In the genomic region with DNA sequence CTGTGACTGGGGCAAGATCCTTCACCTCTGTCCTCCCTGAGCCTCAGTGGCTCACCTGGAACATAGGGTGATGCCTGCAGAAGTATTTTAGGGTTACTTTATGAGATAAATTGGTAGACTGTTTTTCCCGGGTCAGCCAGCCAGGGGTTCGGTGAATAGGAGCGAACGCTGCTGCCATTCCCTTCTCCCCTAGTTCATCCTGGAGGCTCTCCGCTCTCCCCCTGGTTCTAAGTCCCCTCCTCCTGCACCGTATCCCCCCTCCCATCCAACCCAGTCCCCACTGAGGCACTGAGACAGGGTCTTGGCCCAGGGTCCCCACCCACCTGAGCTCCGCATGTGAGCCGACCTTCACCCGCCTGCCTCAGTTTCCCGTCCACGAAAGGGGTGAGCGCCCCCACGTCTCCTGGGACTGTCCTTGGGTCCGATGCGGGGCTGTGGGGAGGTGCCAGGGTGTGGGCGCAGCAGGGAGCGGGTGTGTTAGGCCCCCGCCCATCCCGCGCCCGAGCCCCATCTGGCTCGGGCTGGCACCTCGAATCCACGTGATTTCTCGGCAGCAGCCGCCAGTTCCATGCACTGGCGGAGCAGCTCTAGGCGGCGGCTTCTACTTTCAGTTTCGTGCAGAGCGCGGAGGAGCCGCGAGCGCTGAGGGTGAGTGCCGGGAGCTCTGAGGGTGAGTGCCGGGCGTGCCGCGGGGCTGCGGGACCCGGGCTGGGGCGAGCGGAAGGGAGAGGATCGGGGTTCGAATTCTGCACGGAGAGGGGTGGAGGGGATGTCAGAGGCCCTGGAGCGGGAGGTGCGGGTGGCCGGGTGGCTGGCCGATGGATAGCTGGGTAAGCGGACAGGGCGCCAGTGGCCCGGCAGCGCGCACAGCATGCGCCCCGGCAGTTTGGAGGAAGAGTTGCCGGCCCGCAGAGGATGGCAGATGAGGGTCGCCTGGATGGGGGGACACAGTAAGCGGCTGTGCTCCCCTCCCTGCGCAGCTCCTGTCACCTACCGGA, we compare ENCODE assay signal across 8 cellular contexts. TPM values are rescaled to one million over a fixed set of nuclear protein-coding genes. Genes with fewer than 3 reads are reported as not detected.
DNase-seq lines count a peak whose midpoint lies in the region; ATAC-seq, FAIRE-seq and TF ChIP-seq lines count a peak whose summit lies in the region.

A gene with protein sequence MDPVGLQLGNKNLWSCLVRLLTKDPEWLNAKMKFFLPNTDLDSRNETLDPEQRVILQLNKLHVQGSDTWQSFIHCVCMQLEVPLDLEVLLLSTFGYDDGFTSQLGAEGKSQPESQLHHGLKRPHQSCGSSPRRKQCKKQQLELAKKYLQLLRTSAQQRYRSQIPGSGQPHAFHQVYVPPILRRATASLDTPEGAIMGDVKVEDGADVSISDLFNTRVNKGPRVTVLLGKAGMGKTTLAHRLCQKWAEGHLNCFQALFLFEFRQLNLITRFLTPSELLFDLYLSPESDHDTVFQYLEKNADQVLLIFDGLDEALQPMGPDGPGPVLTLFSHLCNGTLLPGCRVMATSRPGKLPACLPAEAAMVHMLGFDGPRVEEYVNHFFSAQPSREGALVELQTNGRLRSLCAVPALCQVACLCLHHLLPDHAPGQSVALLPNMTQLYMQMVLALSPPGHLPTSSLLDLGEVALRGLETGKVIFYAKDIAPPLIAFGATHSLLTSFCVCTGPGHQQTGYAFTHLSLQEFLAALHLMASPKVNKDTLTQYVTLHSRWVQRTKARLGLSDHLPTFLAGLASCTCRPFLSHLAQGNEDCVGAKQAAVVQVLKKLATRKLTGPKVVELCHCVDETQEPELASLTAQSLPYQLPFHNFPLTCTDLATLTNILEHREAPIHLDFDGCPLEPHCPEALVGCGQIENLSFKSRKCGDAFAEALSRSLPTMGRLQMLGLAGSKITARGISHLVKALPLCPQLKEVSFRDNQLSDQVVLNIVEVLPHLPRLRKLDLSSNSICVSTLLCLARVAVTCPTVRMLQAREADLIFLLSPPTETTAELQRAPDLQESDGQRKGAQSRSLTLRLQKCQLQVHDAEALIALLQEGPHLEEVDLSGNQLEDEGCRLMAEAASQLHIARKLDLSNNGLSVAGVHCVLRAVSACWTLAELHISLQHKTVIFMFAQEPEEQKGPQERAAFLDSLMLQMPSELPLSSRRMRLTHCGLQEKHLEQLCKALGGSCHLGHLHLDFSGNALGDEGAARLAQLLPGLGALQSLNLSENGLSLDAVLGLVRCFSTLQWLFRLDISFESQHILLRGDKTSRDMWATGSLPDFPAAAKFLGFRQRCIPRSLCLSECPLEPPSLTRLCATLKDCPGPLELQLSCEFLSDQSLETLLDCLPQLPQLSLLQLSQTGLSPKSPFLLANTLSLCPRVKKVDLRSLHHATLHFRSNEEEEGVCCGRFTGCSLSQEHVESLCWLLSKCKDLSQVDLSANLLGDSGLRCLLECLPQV (N-terminal part only) (plus strand): TSS at position 610 of the 998 bp plus-strand sequence. CDS start 31,156 bp downstream, outside the sequence.

- peaks cover 76% of the 10 kb centered on the region for H3K4me1 Mint-ChIP-seq in activated naive CD8-positive, alpha-beta T cell treated with anti-CD3 and anti-CD28 coated beads, Interleukin-2, amount 50 U/mL, for 24 hours

- FAIRE-seq in H54 (lab: Jason Lieb, UNC): no peak

- WGBS in transverse colon (ENCODE audit: low coverage in 1 of 2), 2 donors: 2 to 4% methylated on average over 18 to 64 of the region's 64 CpGs

- in situ Hi-C loops in transverse colon (cut with MboI; ENCODE audit: low pct_ligation_motif_present in 1 of 4, low pct_unique_long_range_greater_than_20kb in 1 of 4, low sequenced_read_pairs in 3 of 4): no loop called here

- peak within 1 kb of the TSS; percentile 89 to 93 (median 91) for H3K27ac ChIP-seq in transverse colon

- ATAC-seq in activated naive CD8-positive, alpha-beta T cell treated with anti-CD3 and anti-CD28 coated beads, Interleukin-2, amount 50 U/mL, for 24 hours: peak; percentile 83

- H3K27me3 ChIP-seq in MG63: no peaks in the 10 kb centered on the region
- H3K27me3 ChIP-seq in transverse colon: no peaks in the 10 kb centered on the region

- H3K4me3 ChIP-seq in MG63: peak within 1 kb of the TSS; percentile 96
- H3K4me3 ChIP-seq in transverse colon: peak within 1 kb of the TSS; percentile 58 to 71 (median 68)

- DNase-seq in GDM1 (lab: John Stamatoyannopoulos, UW) (peak; percentile 35), H54 (ENCODE audit: insufficient read length, low spot score) (peak; percentile 88), MG63 (peak; percentile 96), T follicular helper cell (ENCODE audit: low read depth) (peak; percentile 85), cardiac septum (ENCODE audit: low spot score) (peak; percentile 95), posterior cingulate gyrus (peak; percentile 67 to 97 (median 80)), transverse colon (peak; percentile 93)
- DNase-seq in activated naive CD8-positive, alpha-beta T cell treated with anti-CD3 and anti-CD28 coated beads, Interleukin-2, amount 50 U/mL, for 24 hours: peak; percentile 92

- peaks cover 12% of the 10 kb centered on the region for H3K36me3 ChIP-seq in MG63
- H3K36me3 ChIP-seq in transverse colon: no peaks in the 10 kb centered on the region

- peak in 1 of 5 experiments; percentile 11 for TF ChIP-seq CTCF in transverse colon (IDR thresholded peaks at IDR 0.05)

- peak within 1 kb of the TSS; percentile 99 for H3K27ac Mint-ChIP-seq in activated naive CD8-positive, alpha-beta T cell treated with anti-CD3 and anti-CD28 coated beads, Interleukin-2, amount 50 U/mL, for 24 hours

- TF ChIP-seq POLR2A in H54 (IDR thresholded peaks at IDR 0.05; ENCODE audit: low read depth, low read length) (peak; percentile 61), transverse colon (IDR thresholded peaks at IDR 0.05) (peak; percentile 98)

- peaks cover 27 to 77% (median 42%) of the 10 kb centered on the region in 4 donors for H3K4me1 ChIP-seq in transverse colon

- TF ChIP-seq EP300 in transverse colon (IDR thresholded peaks at IDR 0.05; ENCODE audit: low read depth): peak; percentile 58

- H3K36me3 Mint-ChIP-seq in activated naive CD8-positive, alpha-beta T cell treated with anti-CD3 and anti-CD28 coated beads, Interleukin-2, amount 50 U/mL, for 24 hours (ENCODE audit: low read depth): peaks cover 56% of the 10 kb centered on the region

- H3K9me3 Mint-ChIP-seq in activated naive CD8-positive, alpha-beta T cell treated with anti-CD3 and anti-CD28 coated beads, Interleukin-2, amount 50 U/mL, for 24 hours: no peaks in the 10 kb centered on the region

- peak within 1 kb of the TSS; percentile 98 for H3K4me3 Mint-ChIP-seq in activated naive CD8-positive, alpha-beta T cell treated with anti-CD3 and anti-CD28 coated beads, Interleukin-2, amount 50 U/mL, for 24 hours

- intact Hi-C loops in cardiac septum (cut with DNase I): loop anchor here (5.0 kb wide), 1 partner anchor 57 kb away; a partner anchor contains a TSS
- intact Hi-C loops in posterior cingulate gyrus (cut with DNase I): no loop called here
- intact Hi-C loops in transverse colon (cut with DNase I; ENCODE audit: low total_unique reads): no loop called here

- H3K9me3 ChIP-seq in MG63: no peaks in the 10 kb centered on the region
- no peaks in the 10 kb centered on the region for H3K9me3 ChIP-seq in transverse colon

- no peaks in the 10 kb centered on the region for H3K27me3 Mint-ChIP-seq in activated naive CD8-positive, alpha-beta T cell treated with anti-CD3 and anti-CD28 coated beads, Interleukin-2, amount 50 U/mL, for 24 hours

RNA-seq across cellular contexts. Expression of the gene that starts here (rescaled TPM):
- total RNA-seq in MG63 (2014; rRNA removed; shearing (Covaris generic); ENCODE audit: low replicate concordance): 4.9 and 11.7 TPM in 2 replicates
- total RNA-seq in cardiac septum: 12.7 TPM
- 100 to 1,000 TPM in 1 of 4 donors, 10 to 100 TPM in 3; 59.4 to 171 (median 73.6) TPM for total RNA-seq in transverse colon

Comparison
In these comparisons a context has a peak if more than half of its experiments do, and no peak if none do; other contexts are left out.
1. Peak in every context shown above with its lines: DNase-seq, ATAC-seq, H3K4me3 ChIP-seq and H3K27ac ChIP-seq.
2. DNase-seq: peak in every context shown above with its lines; median percentile 96 in MG63; 95 in cardiac septum; 93 in transverse colon; 92 in activated naive CD8-positive, alpha-beta T cell treated with anti-CD3 and anti-CD28 coated beads, Interleukin-2, amount 50 U/mL, for 24 hours; 88 in H54; 85 in T follicular helper cell; 80 in posterior cingulate gyrus; 35 in GDM1.